8 cellular contexts compared by ENCODE assay signal in the genomic region with DNA sequence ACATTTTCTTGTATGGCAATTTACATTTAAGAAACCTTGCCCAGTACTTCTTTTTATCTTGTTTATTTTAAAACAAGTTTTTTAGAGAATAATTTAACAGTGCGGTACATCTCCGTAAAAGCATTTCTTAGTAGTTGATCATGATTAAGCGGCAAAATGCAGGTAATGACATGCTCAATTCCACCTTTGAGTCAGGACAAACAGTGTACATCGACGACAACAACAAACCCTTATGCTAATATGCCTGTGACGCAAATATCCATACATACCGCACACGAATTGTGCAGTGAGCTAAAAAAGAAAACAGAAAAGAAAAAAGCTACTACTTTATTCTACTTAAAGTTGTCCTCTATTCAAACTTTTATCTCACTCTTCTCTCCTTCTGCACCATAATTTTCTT. TPM values are rescaled to one million over a fixed set of nuclear protein-coding genes. Genes with fewer than 3 reads are reported as not detected.
DNase-seq lines count a peak whose midpoint lies in the region; TF ChIP-seq lines count a peak whose summit lies in the region.

No MANE protein-coding gene starts in this region.

- H3K4me3 ChIP-seq in coronary artery (peak overlapping the region; percentile 90), mesodermal cell (ENCODE audit: extremely low read depth, insufficient read depth, low read length, poor library complexity, severe bottlenecking) (peak overlapping the region; percentile 69), tibial nerve (peak overlapping the region; percentile 57 to 83 (median 66))

- TF ChIP-seq CTCF in coronary artery (IDR thresholded peaks at IDR 0.05) (no peak), tibial nerve (IDR thresholded peaks at IDR 0.05) (no peak)

- 84 to 89% methylated on average over 4 to 5 of the region's 8 CpGs for WGBS in mesodermal cell (ENCODE audit: insufficient coverage in 2 of 2), 2 experiments
- 37 to 41% methylated on average over 8 of the region's 8 CpGs for WGBS in tibial nerve, 2 donors

- H3K9me3 Mint-ChIP-seq in activated T-cell treated with anti-CD3 and anti-CD28 coated beads, Interleukin-2, amount 50 U/mL, for 24 hours, result no peaks in the 10 kb centered on the region

- H3K27me3 Mint-ChIP-seq in activated T-cell treated with anti-CD3 and anti-CD28 coated beads, Interleukin-2, amount 50 U/mL, for 24 hours, result peaks cover 51% of the 10 kb centered on the region

- peak overlapping the region; percentile 99 for H3K27ac ChIP-seq in coronary artery
- no peak overlapping the region for H3K27ac ChIP-seq in mesodermal cell (ENCODE audit: low read depth, low read length, severe bottlenecking)
- H3K27ac ChIP-seq in tibial nerve, result peak overlapping the region; percentile 83 to 97 (median 94)

- H3K4me3 Mint-ChIP-seq in activated T-cell treated with anti-CD3 and anti-CD28 coated beads, Interleukin-2, amount 50 U/mL, for 24 hours, result peak overlapping the region; percentile 64

- H3K36me3 ChIP-seq in mesodermal cell (ENCODE audit: control insufficient read depth, insufficient read depth, low read length), result peaks cover 7% of the 10 kb centered on the region
- no peaks in the 10 kb centered on the region for H3K36me3 ChIP-seq in tibial nerve

- no peak overlapping the region for H3K27ac Mint-ChIP-seq in activated T-cell treated with anti-CD3 and anti-CD28 coated beads, Interleukin-2, amount 50 U/mL, for 24 hours

- TF ChIP-seq POLR2A in tibial nerve (IDR thresholded peaks at IDR 0.05), result no peak

- H3K9me3 ChIP-seq in mesodermal cell (ENCODE audit: control insufficient read depth, low read length) (no peaks in the 10 kb centered on the region), tibial nerve (no peaks in the 10 kb centered on the region)

- H3K27me3 ChIP-seq in tibial nerve, result no peaks in the 10 kb centered on the region

- no peaks in the 10 kb centered on the region for H3K36me3 Mint-ChIP-seq in activated T-cell treated with anti-CD3 and anti-CD28 coated beads, Interleukin-2, amount 50 U/mL, for 24 hours (ENCODE audit: low read depth)

- DNase-seq in activated T-cell treated with anti-CD3 and anti-CD28 coated beads, Interleukin-2, amount 50 U/mL, for 24 hours, result no peak
- no peak for DNase-seq in activated T-cell treated with anti-CD3 and anti-CD28 coated beads, Interleukin-2, amount 50 U/mL, for 48 hours
- DNase-seq in coronary artery (ENCODE audit: low spot score) (no peak), tibial nerve (ENCODE audit: low spot score in 2 of 2) (no peak), head of caudate nucleus (no peak), HUDEP-2 (lab: John Stamatoyannopoulos, UW; ENCODE audit: unreplicated experiment in 76 of 76) (no peak)
- DNase-seq in activated CD8-positive, alpha-beta memory T cell treated with anti-CD3 and anti-CD28 coated beads, Interleukin-2, amount 50 U/mL, for 4 hours, result no peak

- TF ChIP-seq EP300 in tibial nerve (IDR thresholded peaks at IDR 0.05), result no peak

- H3K4me1 Mint-ChIP-seq in activated T-cell treated with anti-CD3 and anti-CD28 coated beads, Interleukin-2, amount 50 U/mL, for 24 hours (ENCODE audit: low read depth), result peaks cover 18% of the 10 kb centered on the region

- no peaks in the 10 kb centered on the region for H3K4me1 ChIP-seq in mesodermal cell (ENCODE audit: control insufficient read depth, insufficient read depth, low read length, poor library complexity, severe bottlenecking)
- peaks cover 0 to 25% (median 10%) of the 10 kb centered on the region in 4 donors for H3K4me1 ChIP-seq in tibial nerve

- intact Hi-C loops in head of caudate nucleus (cut with DNase I), result loop anchor here (5.0 kb wide), 1 partner anchor 149 kb away; no protein-coding TSS in a partner anchor

RNA-seq across cellular contexts. Expression of a gene that starts 1.9 kb away (rescaled TPM):
- 3.7 TPM for polyA plus RNA-seq in mesodermal cell (2013, experiment 1 of 2)
- polyA plus RNA-seq in mesodermal cell (2013, experiment 2 of 2), result 2.8 TPM
- total RNA-seq in tibial nerve, result 10 to 100 TPM; 33.6 to 58.2 (median 55.6) TPM
